ENCODE assay signal across 19 cellular contexts in the genomic region with DNA sequence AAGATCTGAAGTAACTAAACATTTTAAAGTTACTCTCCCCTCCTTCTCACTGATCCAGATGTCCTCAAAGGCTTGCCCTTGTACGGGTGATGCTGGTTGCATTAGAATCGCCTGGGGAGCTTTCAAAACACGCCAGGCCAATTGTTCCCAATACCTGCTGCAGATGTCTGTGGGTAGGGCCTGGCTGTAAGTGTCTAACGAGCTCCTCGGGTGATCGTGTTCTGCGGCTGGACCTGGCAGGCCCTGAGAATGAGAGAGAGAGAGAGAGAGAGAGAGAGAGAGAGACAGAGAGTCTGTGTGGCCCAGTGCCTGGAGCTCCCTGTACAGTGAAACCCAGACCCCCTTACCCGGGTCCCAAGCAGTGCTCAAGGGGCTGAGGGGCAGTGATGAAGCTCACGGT. TPM values are rescaled to one million over a fixed set of nuclear protein-coding genes. Genes with fewer than 3 reads are reported as not detected.
"Had no signal": no experiment of that assay in that cellular context is flagged by ENCODE, and none has a peak within 500 bp of the region (broad histone marks: within the 10 kb centered on the region; RNA-seq: fewer than 3 reads in every experiment).

No MANE protein-coding gene starts in this region.

- H3K4me1 Mint-ChIP-seq: activated CD4-positive, alpha-beta T cell treated with anti-CD3 and anti-CD28 coated beads for 36 hours; activated CD8-positive, alpha-beta memory T cell treated with anti-CD3 and anti-CD28 coated beads, Interleukin-2, amount 10 ng/mL, durations not matched to agents 7 days and 5 days; activated naive CD4-positive, alpha-beta T cell treated with anti-CD3 and anti-CD28 coated beads, Interleukin-2, amount 10 ng/mL, durations not matched to agents 7 days and 5 days; stimulated activated naive CD8-positive, alpha-beta T cell treated with anti-CD3 and anti-CD28 coated beads, Interleukin-15, amount 100 ng/mL, for 72 hours had no signal

- H3K9me3 Mint-ChIP-seq: activated CD4-positive, alpha-beta memory T cell treated with anti-CD3 and anti-CD28 coated beads for 36 hours; activated naive CD4-positive, alpha-beta T cell treated with anti-CD3 and anti-CD28 coated beads, Interleukin-2, amount 10 ng/mL, durations not matched to agents 7 days and 5 days; activated T-helper 2 cell treated with anti-CD3 and anti-CD28 coated beads, Interferon-gamma antibody, Interleukin-2, Interleukin-4, amounts not matched to agents 10 μg/mL and 5 μg/mL and 100 μg/mL, durations not matched to agents 14 hours and 24 hours and 36 hours; stimulated activated naive CD8-positive, alpha-beta T cell treated with anti-CD3 and anti-CD28 coated beads, Interleukin-15, amount 100 ng/mL, for 72 hours had no signal

- ATAC-seq: activated CD4-positive, alpha-beta T cell treated with anti-CD3 and anti-CD28 coated beads for 36 hours; activated CD8-positive, alpha-beta memory T cell treated with anti-CD3 and anti-CD28 coated beads, Interleukin-2, amount 10 ng/mL, durations not matched to agents 7 days and 5 days; esophagus mucosa; lower lobe of right lung; right lobe of liver; stimulated activated naive CD8-positive, alpha-beta T cell treated with anti-CD3 and anti-CD28 coated beads, Interleukin-15, amount 100 ng/mL, for 72 hours; T-helper 17 cell had no signal

- H3K4me1 ChIP-seq: ascending aorta, lower lobe of right lung, prostate gland, right lobe of liver, spleen, testis had no signal

- H3K4me3 ChIP-seq: ascending aorta, lower lobe of right lung, prostate gland, right lobe of liver, spleen, testis had no signal

- H3K4me3 Mint-ChIP-seq: activated CD4-positive, alpha-beta memory T cell treated with anti-CD3 and anti-CD28 coated beads for 36 hours; activated CD4-positive, alpha-beta T cell treated with anti-CD3 and anti-CD28 coated beads for 36 hours; activated CD8-positive, alpha-beta memory T cell treated with anti-CD3 and anti-CD28 coated beads, Interleukin-2, amount 10 ng/mL, durations not matched to agents 7 days and 5 days; activated naive CD4-positive, alpha-beta T cell treated with anti-CD3 and anti-CD28 coated beads, Interleukin-2, amount 10 ng/mL, durations not matched to agents 7 days and 5 days; stimulated activated naive CD8-positive, alpha-beta T cell treated with anti-CD3 and anti-CD28 coated beads, Interleukin-15, amount 100 ng/mL, for 72 hours; T-helper 17 cell had no signal

- H3K27ac Mint-ChIP-seq: activated CD4-positive, alpha-beta memory T cell treated with anti-CD3 and anti-CD28 coated beads for 36 hours; activated CD4-positive, alpha-beta T cell treated with anti-CD3 and anti-CD28 coated beads for 36 hours; activated CD8-positive, alpha-beta memory T cell treated with anti-CD3 and anti-CD28 coated beads, Interleukin-2, amount 10 ng/mL, durations not matched to agents 7 days and 5 days; activated naive CD4-positive, alpha-beta T cell treated with anti-CD3 and anti-CD28 coated beads, Interleukin-2, amount 10 ng/mL, durations not matched to agents 7 days and 5 days; activated T-helper 2 cell treated with anti-CD3 and anti-CD28 coated beads, Interferon-gamma antibody, Interleukin-2, Interleukin-4, amounts not matched to agents 10 μg/mL and 5 μg/mL and 100 μg/mL, durations not matched to agents 14 hours and 24 hours and 36 hours; T-helper 17 cell had no signal

- FAIRE-seq: colon, endometrium had no signal

- H3K27ac ChIP-seq: ascending aorta, lower lobe of right lung, prostate gland, right lobe of liver, spleen, testis, WERI-Rb-1 had no signal

- H3K36me3 Mint-ChIP-seq: activated CD4-positive, alpha-beta memory T cell treated with anti-CD3 and anti-CD28 coated beads for 36 hours; activated CD8-positive, alpha-beta memory T cell treated with anti-CD3 and anti-CD28 coated beads, Interleukin-2, amount 10 ng/mL, durations not matched to agents 7 days and 5 days; activated naive CD4-positive, alpha-beta T cell treated with anti-CD3 and anti-CD28 coated beads, Interleukin-2, amount 10 ng/mL, durations not matched to agents 7 days and 5 days had no signal

- H3K36me3 ChIP-seq: ascending aorta, lower lobe of right lung, prostate gland, right lobe of liver, spleen, WERI-Rb-1 had no signal

- H3K9me3 ChIP-seq: ascending aorta, lower lobe of right lung, prostate gland, right lobe of liver, spleen, testis had no signal

- H3K27me3 Mint-ChIP-seq: activated CD4-positive, alpha-beta memory T cell treated with anti-CD3 and anti-CD28 coated beads for 36 hours; activated CD4-positive, alpha-beta T cell treated with anti-CD3 and anti-CD28 coated beads for 36 hours; stimulated activated naive CD8-positive, alpha-beta T cell treated with anti-CD3 and anti-CD28 coated beads, Interleukin-15, amount 100 ng/mL, for 72 hours had no signal

- H3K27me3 ChIP-seq: ascending aorta, right lobe of liver, spleen, testis had no signal

- DNase-seq: activated CD4-positive, alpha-beta memory T cell treated with anti-CD3 and anti-CD28 coated beads for 36 hours; activated CD4-positive, alpha-beta T cell treated with anti-CD3 and anti-CD28 coated beads for 36 hours; activated CD8-positive, alpha-beta memory T cell treated with anti-CD3 and anti-CD28 coated beads, Interleukin-2, amount 10 ng/mL, durations not matched to agents 7 days and 5 days; activated naive CD4-positive, alpha-beta T cell treated with anti-CD3 and anti-CD28 coated beads, Interleukin-2, amount 10 ng/mL, durations not matched to agents 7 days and 5 days; activated T-cell treated with anti-CD3 and anti-CD28 coated beads, Interleukin-2, amount 50 U/mL, for 1 hour; lower lobe of right lung; occipital lobe; right lobe of liver; stimulated activated naive CD8-positive, alpha-beta T cell treated with anti-CD3 and anti-CD28 coated beads, Interleukin-15, amount 100 ng/mL, for 72 hours; T-helper 17 cell; testis; WERI-Rb-1 had no signal

RNA-seq across cellular contexts. Expression of a gene that starts 8.4 kb away (rescaled TPM):
- total RNA-seq: activated CD4-positive, alpha-beta memory T cell treated with anti-CD3 and anti-CD28 coated beads for 36 hours; activated CD4-positive, alpha-beta T cell treated with anti-CD3 and anti-CD28 coated beads for 36 hours; activated CD8-positive, alpha-beta memory T cell treated with anti-CD3 and anti-CD28 coated beads, Interleukin-2, amount 10 ng/mL, durations not matched to agents 7 days and 5 days; activated T-helper 2 cell treated with anti-CD3 and anti-CD28 coated beads, Interferon-gamma antibody, Interleukin-2, Interleukin-4, amounts not matched to agents 10 μg/mL and 5 μg/mL and 100 μg/mL, durations not matched to agents 14 hours and 24 hours and 36 hours; T-helper 17 cell had no signal
